In the genomic region with DNA sequence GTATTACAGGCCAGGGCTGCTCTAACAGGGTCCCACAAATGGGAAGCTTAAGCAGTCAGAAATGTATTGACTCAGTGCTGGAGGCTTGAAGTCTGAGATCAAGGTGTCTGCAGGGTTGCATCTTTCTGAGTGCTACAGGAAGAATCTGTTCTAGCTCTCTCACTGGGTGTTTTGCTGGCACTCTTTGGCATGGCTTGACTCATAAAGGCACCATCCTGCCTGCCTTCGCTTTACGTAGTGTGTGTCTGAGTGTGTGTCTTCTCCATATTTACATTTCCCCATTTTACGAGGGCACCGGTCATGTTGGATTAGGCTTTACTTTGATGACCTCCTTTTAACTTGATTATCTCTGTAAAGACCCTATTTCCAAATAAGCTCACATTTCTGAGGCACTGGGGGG, we compare ENCODE assay signal across 17 cellular contexts. TPM values are rescaled to one million over a fixed set of nuclear protein-coding genes. Genes with fewer than 3 reads are reported as not detected.
DNase-seq lines count a peak whose midpoint lies in the region; TF ChIP-seq lines count a peak whose summit lies in the region.
"Had no signal": no experiment of that assay in that cellular context is flagged by ENCODE, and none has a peak within 500 bp of the region (broad histone marks: within the 10 kb centered on the region; RNA-seq: fewer than 3 reads in every experiment).

No MANE protein-coding gene starts in this region.

- H3K9me3 ChIP-seq in spleen = peaks cover 0 to 15% (median 3%) of the 10 kb centered on the region in 8 donors
- H3K9me3 ChIP-seq: Caco-2 had no signal

- DNase-seq in LNCaP clone FGC (ENCODE audit: low read depth) (peak; percentile 73), occipital lobe (lab: John Stamatoyannopoulos, UW) (peak; percentile 28), spleen (no peak)
- DNase-seq in activated CD4-positive, alpha-beta T cell treated with anti-CD3 and anti-CD28 coated beads, Interleukin-2, amount 50 U/mL, for 4 hours = no peak
- DNase-seq in activated CD8-positive, alpha-beta memory T cell treated with anti-CD3 and anti-CD28 coated beads for 24 hours = no peak
- DNase-seq: C1 segment of cervical spinal cord; Caco-2; CD4-positive, CD25-positive, alpha-beta regulatory T cell; CD8-positive, alpha-beta T cell; DMS153; DND-41; GM23248; H9 had no signal

- no peak overlapping the region for H3K27ac ChIP-seq in spleen
- H3K27ac ChIP-seq: GM23248 had no signal

- no peaks in the 10 kb centered on the region for H3K4me1 ChIP-seq in spleen
- H3K4me1 ChIP-seq: Caco-2 had no signal

- 87 to 96% (median 89%) methylated on average over 4 of the region's 4 CpGs for WGBS in spleen, 5 donors

- no peaks in the 10 kb centered on the region for H3K36me3 Mint-ChIP-seq in brain
- H3K36me3 Mint-ChIP-seq: CD4-positive, CD25-positive, alpha-beta regulatory T cell; CD8-positive, alpha-beta T cell had no signal

- TF ChIP-seq POLR2A in spleen (IDR thresholded peaks at IDR 0.05) = no peak

- peaks cover 84% of the 10 kb centered on the region for H3K4me1 Mint-ChIP-seq in brain
- H3K4me1 Mint-ChIP-seq: CD4-positive, CD25-positive, alpha-beta regulatory T cell had no signal

- H3K36me3 ChIP-seq in spleen = no peaks in the 10 kb centered on the region

- no peak overlapping the region for H3K4me3 Mint-ChIP-seq in brain
- H3K4me3 Mint-ChIP-seq: CD8-positive, alpha-beta T cell; H9 had no signal

- peaks cover 0 to 6% (median 0%) of the 10 kb centered on the region in 5 experiments for H3K9me3 Mint-ChIP-seq in brain
- H3K9me3 Mint-ChIP-seq: H9 had no signal

- H3K4me3 ChIP-seq in LNCaP clone FGC (ENCODE audit: low read depth, low read length) (no peak overlapping the region), spleen (no peak overlapping the region)
- H3K4me3 ChIP-seq: GM23248 had no signal

- TF ChIP-seq CTCF in LNCaP clone FGC (IDR thresholded peaks at IDR 0.05; ENCODE audit: control insufficient read depth, extremely low read depth, insufficient read depth) = no peak
- no peak for TF ChIP-seq CTCF in brain (conservative IDR thresholded peaks at IDR 0.05)
- no peak for TF ChIP-seq CTCF in spleen (IDR thresholded peaks at IDR 0.05 in 8 of 11, conservative IDR thresholded peaks at IDR 0.05 in 3 of 11)

- peaks cover 0 to 44% (median 0%) of the 10 kb centered on the region in 7 donors for H3K27me3 ChIP-seq in spleen (replicated peaks in 1 of 7)

- H3K27me3 Mint-ChIP-seq in brain = peaks cover 14% of the 10 kb centered on the region
- H3K27me3 Mint-ChIP-seq: CD4-positive, CD25-positive, alpha-beta regulatory T cell had no signal

- intact Hi-C loops in spleen (cut with DNase I; ENCODE audit: low total_unique reads) = no loop called here

- peak overlapping the region in 3 of 5 experiments; percentile 39 to 75 (median 75) for H3K27ac Mint-ChIP-seq in brain
- H3K27ac Mint-ChIP-seq: CD4-positive, CD25-positive, alpha-beta regulatory T cell; CD8-positive, alpha-beta T cell; H9 had no signal

RNA-seq across cellular contexts. Expression of a gene that starts 48.4 kb away (rescaled TPM):
- polyA plus RNA-seq in brain (ENCODE audit: insufficient read depth, low read depth, low replicate concordance) (25.5 TPM), spleen (1 to 10 TPM; 1.6 to 3.3 (median 3.0) TPM)
- total RNA-seq in occipital lobe (45.9 TPM), spleen (10 to 100 TPM; 12.5 to 35.0 (median 24.5) TPM)
- total RNA-seq: A172; Caco-2; CD4-positive, CD25-positive, alpha-beta regulatory T cell; CD8-positive, alpha-beta T cell; GM23248; H4 had no signal
- polyA plus RNA-seq: BJ; CD4-positive, CD25-positive, alpha-beta regulatory T cell; GM23248 had no signal

Comparison
In these comparisons a context has a peak if more than half of its experiments do, and no peak if none do; other contexts are left out.
1. DNase-seq: peak in LNCaP clone FGC (single experiment) and occipital lobe (single experiment); none in spleen (single experiment), activated CD4-positive, alpha-beta T cell treated with anti-CD3 and anti-CD28 coated beads, Interleukin-2, amount 50 U/mL, for 4 hours (0 of 2) and activated CD8-positive, alpha-beta memory T cell treated with anti-CD3 and anti-CD28 coated beads for 24 hours (single experiment).